12 cellular contexts compared by ENCODE assay signal in the genomic region with DNA sequence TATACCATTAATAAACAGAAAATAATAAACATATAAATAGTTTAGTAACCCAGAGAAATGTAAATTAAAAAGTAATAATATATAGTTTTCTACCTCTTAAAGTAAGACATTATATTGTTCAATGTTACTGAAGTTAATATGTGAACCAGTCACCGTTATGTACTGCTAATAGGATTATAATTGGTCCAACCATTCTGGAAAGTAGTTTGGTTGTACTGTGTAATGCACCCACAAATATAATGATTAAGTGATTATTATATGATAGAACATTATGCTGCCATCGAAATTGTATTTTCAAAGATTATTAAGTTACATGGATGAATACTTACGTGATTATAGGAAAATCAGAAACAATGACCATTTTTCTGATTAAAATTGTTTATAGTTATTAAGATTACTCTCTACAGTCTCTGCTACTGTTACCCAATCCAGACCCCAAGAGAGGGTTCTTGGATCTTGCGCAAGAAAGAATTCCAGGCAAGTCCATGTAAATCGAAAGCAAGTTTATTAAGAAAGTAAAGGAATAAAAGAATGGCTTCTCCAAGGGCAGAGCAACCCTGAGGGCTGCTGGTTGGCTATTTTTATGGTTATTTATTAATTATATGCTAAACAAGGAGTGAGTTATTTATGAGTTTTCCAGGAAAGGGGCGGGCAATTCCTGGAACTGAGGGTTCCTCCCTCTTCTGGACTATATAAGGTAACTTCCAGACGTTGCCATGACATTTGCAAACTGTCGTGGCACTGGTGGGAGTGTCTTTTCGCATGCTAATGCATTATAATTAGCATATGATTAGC. TPM values are rescaled to one million over a fixed set of nuclear protein-coding genes. Genes with fewer than 3 reads are reported as not detected.
A peak's percentile ranks its signal among the peaks of the same experiment; 100 is the strongest.
DNase-seq lines count a peak whose midpoint lies in the region; ATAC-seq and TF ChIP-seq lines count a peak whose summit lies in the region.
"Had no signal": no experiment of that assay in that cellular context is flagged by ENCODE, and none has a peak within 500 bp of the region (broad histone marks: within the 10 kb centered on the region; RNA-seq: fewer than 3 reads in every experiment).

No MANE protein-coding gene starts in this region.

- H3K9me3 Mint-ChIP-seq in effector memory CD8-positive, alpha-beta T cell, result no peaks in the 10 kb centered on the region
- H3K9me3 Mint-ChIP-seq: stimulated activated naive CD8-positive, alpha-beta T cell treated with anti-CD3 and anti-CD28 coated beads, Interleukin-15, Interleukin-2, amounts not matched to agents 100 ng/mL and 50 ng/mL, for 24 hours had no signal

- intact Hi-C loops in Right ventricle myocardium superior (cut with DNase I), result loop anchor here (10.0 kb wide), 1 partner anchor 46 kb away; a partner anchor contains a TSS

- no peaks in the 10 kb centered on the region for H3K4me1 Mint-ChIP-seq in effector memory CD8-positive, alpha-beta T cell (ENCODE audit: low read depth in 2 of 2)
- H3K4me1 Mint-ChIP-seq: activated naive CD4-positive, alpha-beta T cell treated with anti-CD3 and anti-CD28 coated beads, Interleukin-2, amount 10 ng/mL, durations not matched to agents 7 days and 5 days had no signal

- no peaks in the 10 kb centered on the region for H3K27me3 Mint-ChIP-seq in effector memory CD8-positive, alpha-beta T cell
- H3K27me3 Mint-ChIP-seq: activated naive CD4-positive, alpha-beta T cell treated with anti-CD3 and anti-CD28 coated beads, Interleukin-2, amount 10 ng/mL, durations not matched to agents 7 days and 5 days; stimulated activated naive CD8-positive, alpha-beta T cell treated with anti-CD3 and anti-CD28 coated beads, Interleukin-15, Interleukin-2, amounts not matched to agents 100 ng/mL and 50 ng/mL, for 24 hours had no signal

- H3K9me3 ChIP-seq in right atrium auricular region, result peaks cover 0 to 10% of the 10 kb centered on the region in 2 donors

- DNase-seq in Right ventricle myocardium superior (peak; percentile 46), right atrium auricular region (ENCODE audit: low spot score) (no peak), foreskin fibroblast (peak; percentile 5 to 23), mucosa of gallbladder (ENCODE audit: low spot score) (peak; percentile 17), activated gamma-delta T cell treated with Interleukin-2 at 50 U/mL for 16 hours (no peak), C1 segment of cervical spinal cord (lab: John Stamatoyannopoulos, UW) (no peak)
- DNase-seq in effector memory CD8-positive, alpha-beta T cell, result no peak
- DNase-seq: activated naive CD4-positive, alpha-beta T cell treated with anti-CD3 and anti-CD28 coated beads, Interleukin-2, amount 10 ng/mL, durations not matched to agents 7 days and 5 days; caudate nucleus; MV-4-11 had no signal

- ATAC-seq in Right ventricle myocardium superior (ENCODE audit: poor library complexity) (peak; percentile 90), HG02884 (IDR thresholded peaks at IDR 0.05; ENCODE audit: unreplicated experiment) (no peak)
- no peak for ATAC-seq in effector memory CD8-positive, alpha-beta T cell (replicated peaks)

- peak overlapping the region in 1 of 2 donors; percentile 7 for H3K27ac ChIP-seq in right atrium auricular region

- no peak overlapping the region for H3K4me3 Mint-ChIP-seq in effector memory CD8-positive, alpha-beta T cell
- H3K4me3 Mint-ChIP-seq: activated naive CD4-positive, alpha-beta T cell treated with anti-CD3 and anti-CD28 coated beads, Interleukin-2, amount 10 ng/mL, durations not matched to agents 7 days and 5 days; stimulated activated naive CD8-positive, alpha-beta T cell treated with anti-CD3 and anti-CD28 coated beads, Interleukin-15, Interleukin-2, amounts not matched to agents 100 ng/mL and 50 ng/mL, for 24 hours had no signal

- H3K27me3 ChIP-seq in right atrium auricular region, result no peaks in the 10 kb centered on the region

- no peaks in the 10 kb centered on the region for H3K36me3 ChIP-seq in right atrium auricular region

- H3K4me3 ChIP-seq in right atrium auricular region (peak overlapping the region in 1 of 2 donors; percentile 3), foreskin fibroblast (ENCODE audit: low read depth in 1 of 2, low read length in 2 of 2) (no peak overlapping the region)

- TF ChIP-seq CTCF in right atrium auricular region (IDR thresholded peaks at IDR 0.05) (no peak), foreskin fibroblast (IDR thresholded peaks at IDR 0.05; ENCODE audit: low read depth, low read length) (no peak)

- H3K4me1 ChIP-seq in right atrium auricular region, result no peaks in the 10 kb centered on the region

- H3K27ac Mint-ChIP-seq in effector memory CD8-positive, alpha-beta T cell, result no peak overlapping the region
- H3K27ac Mint-ChIP-seq: activated naive CD4-positive, alpha-beta T cell treated with anti-CD3 and anti-CD28 coated beads, Interleukin-2, amount 10 ng/mL, durations not matched to agents 7 days and 5 days; stimulated activated naive CD8-positive, alpha-beta T cell treated with anti-CD3 and anti-CD28 coated beads, Interleukin-15, Interleukin-2, amounts not matched to agents 100 ng/mL and 50 ng/mL, for 24 hours had no signal

- no peaks in the 10 kb centered on the region for H3K36me3 Mint-ChIP-seq in effector memory CD8-positive, alpha-beta T cell (ENCODE audit: insufficient read depth)
- H3K36me3 Mint-ChIP-seq: activated naive CD4-positive, alpha-beta T cell treated with anti-CD3 and anti-CD28 coated beads, Interleukin-2, amount 10 ng/mL, durations not matched to agents 7 days and 5 days had no signal

RNA-seq across cellular contexts. Expression of a gene that starts 50.1 kb away (rescaled TPM):
- total RNA-seq in Right ventricle myocardium superior (10.3 TPM), right atrium auricular region (10 to 100 TPM in 1 of 2 donors, 1 to 10 TPM in 1; 6.4 to 11.3 TPM), mucosa of gallbladder (23.5 TPM)

Comparison
In these comparisons a context has a peak if more than half of its experiments do, and no peak if none do; other contexts are left out.
1. DNase-seq: peak in Right ventricle myocardium superior (single experiment), foreskin fibroblast (2 of 2) and mucosa of gallbladder (single experiment); none in right atrium auricular region (single experiment), activated gamma-delta T cell treated with Interleukin-2 at 50 U/mL for 16 hours (single experiment), C1 segment of cervical spinal cord (0 of 14) and effector memory CD8-positive, alpha-beta T cell (0 of 3).